Comparison of ENCODE assay signal across 10 cellular contexts in the genomic region with DNA sequence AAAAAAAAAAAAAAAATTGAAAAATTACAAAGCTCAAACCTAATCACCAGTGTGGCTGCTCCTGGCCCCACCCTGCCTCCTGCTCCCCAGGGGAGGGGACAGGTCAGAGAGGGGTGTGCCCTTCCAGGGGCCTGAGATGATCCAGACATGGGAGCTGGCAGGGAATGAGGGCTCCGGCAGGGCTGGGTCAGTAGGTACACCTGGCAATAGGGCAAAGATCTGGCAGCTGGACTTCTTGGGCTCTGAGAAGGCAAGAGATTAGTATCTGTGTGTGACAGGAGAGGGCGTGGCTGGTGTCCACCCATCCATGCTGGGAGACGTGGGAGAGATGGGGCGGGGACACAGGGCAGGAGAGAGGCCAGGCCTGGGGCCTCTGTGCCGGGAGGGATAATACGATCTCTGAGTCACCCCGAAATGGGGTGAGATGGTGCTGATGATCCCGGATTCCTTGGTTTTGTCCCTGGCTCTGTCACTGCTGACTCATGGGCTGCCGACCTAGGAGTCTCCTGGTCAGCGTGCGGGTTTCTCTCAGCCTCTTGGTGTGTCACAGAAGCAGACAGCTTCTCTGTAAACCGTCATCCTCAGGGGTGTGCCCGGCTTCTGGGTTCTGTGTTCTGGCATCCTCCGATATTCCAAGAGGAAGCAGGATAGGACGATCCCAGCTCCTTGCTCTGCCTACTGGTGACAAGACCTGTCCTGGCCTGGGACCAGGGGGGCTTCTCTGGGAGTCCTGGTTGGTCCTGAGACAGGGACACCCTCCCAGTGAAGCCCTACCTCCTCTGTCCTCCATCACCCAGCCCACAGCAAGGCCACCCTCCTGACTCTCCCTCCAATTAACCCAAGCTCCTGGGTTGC. TPM values are rescaled to one million over a fixed set of nuclear protein-coding genes. Genes with fewer than 3 reads are reported as not detected.
A peak's percentile ranks its signal among the peaks of the same experiment; 100 is the strongest.
DNase-seq lines count a peak whose midpoint lies in the region; ATAC-seq, FAIRE-seq and TF ChIP-seq lines count a peak whose summit lies in the region.
"Had no signal": no experiment of that assay in that cellular context is flagged by ENCODE, and none has a peak within 500 bp of the region (broad histone marks: within the 10 kb centered on the region; RNA-seq: fewer than 3 reads in every experiment).

No MANE protein-coding gene starts in this region.

- CTCF ChIA-PET in K562 (lab: Yijun Ruan, JAX; ENCODE audit: low intra/inter-chr PET ratio), result no interaction called here

- H4K20me1 ChIP-seq in K562 (replicated peaks; ENCODE audit: control insufficient read depth, insufficient read depth, low read length), result no peaks in the 10 kb centered on the region

- H3K9me1 ChIP-seq in K562 (ENCODE audit: control insufficient read depth, insufficient read depth, low read length), result no peaks in the 10 kb centered on the region

- H3K27ac Mint-ChIP-seq in activated T-cell treated with anti-CD3 and anti-CD28 coated beads, Interleukin-2, amount 50 U/mL, for 24 hours, result no peak overlapping the region
- H3K27ac Mint-ChIP-seq: activated B cell treated with CpG ODN at 0.5 μM for 24 hours had no signal

- peak overlapping the region; percentile 91 for H2AFZ ChIP-seq in K562 (ENCODE audit: low read depth, low read length)

- peak; percentile 99 for FAIRE-seq in K562 (lab: Jason Lieb, UNC)

- no peak overlapping the region for H3K4me3 ChIP-seq in K562
- no peak overlapping the region for H3K4me3 ChIP-seq in mesodermal cell (ENCODE audit: extremely low read depth, insufficient read depth, low read length, poor library complexity, severe bottlenecking)

- TF ChIP-seq CTCF in K562 (IDR thresholded peaks at IDR 0.05 in 2 of 3, conservative IDR thresholded peaks at IDR 0.05 in 1 of 3; ENCODE audit: insufficient read depth in 2 of 3, low read depth in 1 of 3, low read length in 3 of 3), result no peak

- in situ Hi-C loops in K562 (cut with MboI), result no loop called here

- 1% methylated on average over 15 of the region's 15 CpGs for WGBS in K562 (ENCODE audit: insufficient coverage, low coverage, missing lambda C conversion rate)
- 51 to 62% methylated on average over 13 to 15 of the region's 15 CpGs for WGBS in mesodermal cell (ENCODE audit: insufficient coverage in 2 of 2), 2 experiments

- H3K9ac ChIP-seq in K562 (ENCODE audit: insufficient read depth in 1 of 2, low read depth in 2 of 2, low read length in 2 of 2), result peak overlapping the region; percentile 58 to 86

- peaks cover 20% of the 10 kb centered on the region for H3K27me3 Mint-ChIP-seq in activated T-cell treated with anti-CD3 and anti-CD28 coated beads, Interleukin-2, amount 50 U/mL, for 24 hours

- ATAC-seq in K562, result peak; percentile 99
- no peak for ATAC-seq in GM21825 (IDR thresholded peaks at IDR 0.05; ENCODE audit: unreplicated experiment)
- ATAC-seq in HG02884 (IDR thresholded peaks at IDR 0.05; ENCODE audit: unreplicated experiment), result no peak

- H3K4me1 ChIP-seq in K562 (replicated peaks in 1 of 2; ENCODE audit: control insufficient read depth in 2 of 2, insufficient read depth in 2 of 2, low read length in 2 of 2) (peaks cover 25 to 27% of the 10 kb centered on the region in 2 experiments), mesodermal cell (ENCODE audit: control insufficient read depth, insufficient read depth, low read length, poor library complexity, severe bottlenecking) (peaks cover 28% of the 10 kb centered on the region)

- TF ChIP-seq EP300 in K562 (IDR thresholded peaks at IDR 0.05; ENCODE audit: low read length), result peak; percentile 66

- TF ChIP-seq POLR2A in K562 (conservative IDR thresholded peaks at IDR 0.05), result peak; percentile 40; the same call in 1 of the 2 replicates

- DNase-seq in AG20443 (ENCODE audit: low spot score) (peak; percentile 98), LHCN-M2 (ENCODE audit: low read depth) (peak; percentile 100), K562 (ENCODE audit: extremely low read depth in 1 of 4, low spot score in 3 of 4) (peak; percentile 96 to 99 (median 98))
- no peak for DNase-seq in activated CD8-positive, alpha-beta memory T cell treated with anti-CD3 and anti-CD28 coated beads for 24 hours
- DNase-seq in activated T-cell treated with anti-CD3 and anti-CD28 coated beads, Interleukin-2, amount 50 U/mL, for 24 hours, result no peak
- DNase-seq: activated B cell treated with CpG ODN at 0.5 μM for 24 hours had no signal

- intact Hi-C loops in K562 (cut with micrococcal nuclease), result no loop called here

- POLR2A ChIA-PET in K562 (lab: Yijun Ruan, JAX), result interaction anchor here (0.6 to 2.1 kb wide), 8 partner anchors 8 to 626 kb away, joined by 3 to 5 read pairs (median 4); a partner anchor contains a TSS

- H3K9me3 Mint-ChIP-seq in activated T-cell treated with anti-CD3 and anti-CD28 coated beads, Interleukin-2, amount 50 U/mL, for 24 hours, result no peaks in the 10 kb centered on the region
- H3K9me3 Mint-ChIP-seq: activated B cell treated with CpG ODN at 0.5 μM for 24 hours had no signal

- H3K4me1 Mint-ChIP-seq in activated T-cell treated with anti-CD3 and anti-CD28 coated beads, Interleukin-2, amount 50 U/mL, for 24 hours (ENCODE audit: low read depth), result peaks cover 17% of the 10 kb centered on the region

- H3K36me3 Mint-ChIP-seq in activated T-cell treated with anti-CD3 and anti-CD28 coated beads, Interleukin-2, amount 50 U/mL, for 24 hours (ENCODE audit: low read depth), result no peaks in the 10 kb centered on the region

- no peak for TF ChIP-seq RAD21 in K562 (CRISPR knock-in tag; conservative IDR thresholded peaks at IDR 0.05 in 1 of 2, IDR thresholded peaks at IDR 0.05 in 1 of 2)

- no peaks in the 10 kb centered on the region for H3K79me2 ChIP-seq in K562 (ENCODE audit: control insufficient read depth, insufficient read depth, low read length)

- H3K27me3 ChIP-seq in K562 (ENCODE audit: control insufficient read depth in 2 of 2, insufficient read depth in 2 of 2, low read length in 2 of 2), result no peaks in the 10 kb centered on the region

- H3K36me3 ChIP-seq in K562 (ENCODE audit: control insufficient read depth, insufficient read depth, low read length), result no peaks in the 10 kb centered on the region
- H3K36me3 ChIP-seq in mesodermal cell (ENCODE audit: control insufficient read depth, insufficient read depth, low read length), result no peaks in the 10 kb centered on the region

- H3K27ac ChIP-seq in K562 (ENCODE audit: extremely low read depth, low read depth, low read length), result peak overlapping the region; percentile 73
- peak overlapping the region; percentile 71 for H3K27ac ChIP-seq in mesodermal cell (ENCODE audit: low read depth, low read length, severe bottlenecking)

- H3K4me2 ChIP-seq in K562 (ENCODE audit: insufficient read depth, low read length), result peak overlapping the region; percentile 82

- H3K9me3 ChIP-seq in K562 (replicated peaks; ENCODE audit: control insufficient read depth, insufficient read depth, low read depth, low read length) (no peaks in the 10 kb centered on the region), mesodermal cell (ENCODE audit: control insufficient read depth, low read length) (no peaks in the 10 kb centered on the region)

- H3K4me3 Mint-ChIP-seq in activated T-cell treated with anti-CD3 and anti-CD28 coated beads, Interleukin-2, amount 50 U/mL, for 24 hours, result no peak overlapping the region
- H3K4me3 Mint-ChIP-seq: activated B cell treated with CpG ODN at 0.5 μM for 24 hours had no signal

- BruUV-seq in K562 (replicated peaks; lab: Mats Ljungman, UMichigan), result no TSS peak

RNA-seq across cellular contexts. Expression of a gene that starts 8.2 kb away (rescaled TPM):
- total RNA-seq in LHCN-M2 (2014; rRNA removed) (0.17 and 0.19 TPM in 2 replicates), K562 (2014; rRNA removed) (0.05 and 0.08 TPM in 2 replicates), K562 (2014; rRNA removed; fragmentation: Illumina TruSeq; extraction: Trizol) (0.06 TPM in 1 of 2 replicates, not detected in the other), K562 (2015; rRNA removed; fragmentation: Illumina TruSeq; extraction: Trizol) (0.04 and 0.07 TPM in 2 replicates), K562 (2021) (0.60 and 0.63 TPM in 2 replicates)
- 0.28 TPM for polyA plus RNA-seq in LHCN-M2 (2012)
- total RNA-seq in K562 (2011; cell fraction: chromatin; rRNA removed; ENCODE audit: low replicate concordance), result 1.8 and 2.6 TPM in 2 replicates
- total RNA-seq in K562 (2011; cell fraction: nucleolus; rRNA removed), result 0.66 and 1.0 TPM in 2 replicates
- 2.3 and 2.8 TPM in 2 replicates for total RNA-seq in K562 (2011; cell fraction: nucleoplasm; rRNA removed)
- polyA plus RNA-seq in K562 (2011; rRNA removed) (0.06 and 0.37 TPM in 2 replicates), K562 (2014; fragmentation: Illumina TruSeq; extraction: Trizol) (0.10 and 0.21 TPM in 2 replicates), K562 (2014; fragmentation: Nextera tagmentation; extraction: Ambion mirVana) (not detected), K562 (2014; rRNA removed) (0.05 and 0.13 TPM in 2 replicates)
- polyA plus RNA-seq in K562 (2011; cell fraction: cytosol; rRNA removed), result 0.18 TPM in 2 replicates
- 0.16 and 0.48 TPM in 2 replicates for polyA plus RNA-seq in K562 (2011; cell fraction: nucleus; rRNA removed)
- polyA plus RNA-seq in K562 (2012), result 0.13 and 0.25 TPM in 2 replicates
- polyA minus RNA-seq in K562 (2011; rRNA and poly(A)+ RNA removed), result 0.07 and 0.66 TPM in 2 replicates
- polyA minus RNA-seq in K562 (2011; cell fraction: cytosol; rRNA and poly(A)+ RNA removed), result 0.67 TPM in 1 of 2 replicates, not detected in the other
- 0.27 TPM in 1 of 2 replicates, not detected in the other for polyA minus RNA-seq in K562 (2011; cell fraction: nucleus; rRNA and poly(A)+ RNA removed)
- 2.5 TPM for polyA plus RNA-seq in mesodermal cell (2013, experiment 1 of 2)
- polyA plus RNA-seq in mesodermal cell (2013, experiment 2 of 2), result 1.4 TPM
- total RNA-seq: activated B cell treated with CpG ODN at 0.5 μM for 24 hours had no signal

RNA-seq across cellular contexts. Expression of a gene that starts 19.8 kb away (rescaled TPM):
- total RNA-seq in LHCN-M2 (2014; rRNA removed), result 3.2 and 5.7 TPM in 2 replicates
- 7.8 TPM for polyA plus RNA-seq in LHCN-M2 (2012)
- total RNA-seq in K562 (2011; cell fraction: chromatin; rRNA removed; ENCODE audit: low replicate concordance), result 1.9 and 4.9 TPM in 2 replicates
- total RNA-seq in K562 (2011; cell fraction: nucleolus; rRNA removed), result 3.6 and 4.8 TPM in 2 replicates
- total RNA-seq in K562 (2011; cell fraction: nucleoplasm; rRNA removed), result 2.0 and 5.0 TPM in 2 replicates
- total RNA-seq in K562 (2014; rRNA removed), result 0.32 and 0.94 TPM in 2 replicates
- not detected in 2 replicates for total RNA-seq in K562 (2014; rRNA removed; fragmentation: Illumina TruSeq; extraction: Trizol)
- total RNA-seq in K562 (2015; rRNA removed; fragmentation: Illumina TruSeq; extraction: Trizol), result not detected in 2 replicates
- 0.42 and 0.73 TPM in 2 replicates for total RNA-seq in K562 (2021)
- polyA plus RNA-seq in K562 (2011; rRNA removed), result 0.33 and 0.49 TPM in 2 replicates
- polyA plus RNA-seq in K562 (2011; cell fraction: cytosol; rRNA removed), result 0.59 and 1.3 TPM in 2 replicates
- 1.4 and 3.9 TPM in 2 replicates for polyA plus RNA-seq in K562 (2011; cell fraction: nucleus; rRNA removed)
- 0.25 and 0.58 TPM in 2 replicates for polyA plus RNA-seq in K562 (2012)
- polyA plus RNA-seq in K562 (2014; fragmentation: Illumina TruSeq; extraction: Trizol), result 0.69 TPM in 1 of 2 replicates, not detected in the other
- polyA plus RNA-seq in K562 (2014; fragmentation: Nextera tagmentation; extraction: Ambion mirVana), result under 1 TPM in 1 of 2 experiments, not detected in 1; 0.08 TPM
- polyA plus RNA-seq in K562 (2014; rRNA removed), result 0.35 and 0.82 TPM in 2 replicates
- polyA minus RNA-seq in K562 (2011; rRNA and poly(A)+ RNA removed), result 0.53 and 1.1 TPM in 2 replicates
- polyA minus RNA-seq in K562 (2011; cell fraction: cytosol; rRNA and poly(A)+ RNA removed), result not detected in 2 replicates
- polyA minus RNA-seq in K562 (2011; cell fraction: nucleus; rRNA and poly(A)+ RNA removed), result 1.6 and 1.9 TPM in 2 replicates
- 3.6 TPM for polyA plus RNA-seq in mesodermal cell (2013, experiment 1 of 2)
- polyA plus RNA-seq in mesodermal cell (2013, experiment 2 of 2), result 3.1 TPM
- total RNA-seq: mononuclear cell had no signal

RNA-seq across cellular contexts. Expression of a gene that starts 38.4 kb away (rescaled TPM):
- total RNA-seq in LHCN-M2 (2014; rRNA removed) (not detected in 2 replicates), K562 (2014; rRNA removed) (not detected in 2 replicates), K562 (2014; rRNA removed; fragmentation: Illumina TruSeq; extraction: Trizol) (not detected in 2 replicates), K562 (2015; rRNA removed; fragmentation: Illumina TruSeq; extraction: Trizol) (not detected in 2 replicates), K562 (2021) (not detected in 2 replicates)
- 0.07 TPM for polyA plus RNA-seq in LHCN-M2 (2012)
- total RNA-seq in K562 (2011; cell fraction: chromatin; rRNA removed; ENCODE audit: low replicate concordance), result not detected in 2 replicates
- not detected in 2 replicates for total RNA-seq in K562 (2011; cell fraction: nucleolus; rRNA removed)
- not detected in 2 replicates for total RNA-seq in K562 (2011; cell fraction: nucleoplasm; rRNA removed)
- polyA plus RNA-seq in K562 (2011; rRNA removed) (not detected in 2 replicates), K562 (2014; fragmentation: Illumina TruSeq; extraction: Trizol) (not detected in 2 replicates), K562 (2014; fragmentation: Nextera tagmentation; extraction: Ambion mirVana) (not detected), K562 (2014; rRNA removed) (not detected in 2 replicates)
- not detected in 2 replicates for polyA plus RNA-seq in K562 (2011; cell fraction: cytosol; rRNA removed)
- polyA plus RNA-seq in K562 (2011; cell fraction: nucleus; rRNA removed), result not detected in 2 replicates
- polyA plus RNA-seq in K562 (2012), result not detected in 2 replicates
- not detected in 2 replicates for polyA minus RNA-seq in K562 (2011; rRNA and poly(A)+ RNA removed)
- polyA minus RNA-seq in K562 (2011; cell fraction: cytosol; rRNA and poly(A)+ RNA removed), result not detected in 2 replicates
- not detected in 2 replicates for polyA minus RNA-seq in K562 (2011; cell fraction: nucleus; rRNA and poly(A)+ RNA removed)
- polyA plus RNA-seq in mesodermal cell (2013, experiment 1 of 2), result not detected
- not detected for polyA plus RNA-seq in mesodermal cell (2013, experiment 2 of 2)
- total RNA-seq: activated B cell treated with CpG ODN at 0.5 μM for 24 hours, mononuclear cell had no signal

RNA-seq across cellular contexts. Expression of a gene that starts 52.5 kb away (rescaled TPM):
- total RNA-seq in LHCN-M2 (2014; rRNA removed) (not detected in 2 replicates), K562 (2014; rRNA removed) (not detected in 2 replicates), K562 (2014; rRNA removed; fragmentation: Illumina TruSeq; extraction: Trizol) (not detected in 2 replicates), K562 (2015; rRNA removed; fragmentation: Illumina TruSeq; extraction: Trizol) (not detected in 2 replicates), K562 (2021) (0.29 TPM in 1 of 2 replicates, not detected in the other)
- polyA plus RNA-seq in LHCN-M2 (2012), result not detected
- not detected in 2 replicates for total RNA-seq in K562 (2011; cell fraction: chromatin; rRNA removed; ENCODE audit: low replicate concordance)
- not detected in 2 replicates for total RNA-seq in K562 (2011; cell fraction: nucleolus; rRNA removed)
- not detected in 2 replicates for total RNA-seq in K562 (2011; cell fraction: nucleoplasm; rRNA removed)
- polyA plus RNA-seq in K562 (2011; rRNA removed) (not detected in 2 replicates), K562 (2014; fragmentation: Illumina TruSeq; extraction: Trizol) (not detected in 2 replicates), K562 (2014; fragmentation: Nextera tagmentation; extraction: Ambion mirVana) (not detected), K562 (2014; rRNA removed) (not detected in 2 replicates)
- polyA plus RNA-seq in K562 (2011; cell fraction: cytosol; rRNA removed), result not detected in 2 replicates
- polyA plus RNA-seq in K562 (2011; cell fraction: nucleus; rRNA removed), result not detected in 2 replicates
- polyA plus RNA-seq in K562 (2012), result 0.05 TPM in 1 of 2 replicates, not detected in the other
- not detected in 2 replicates for polyA minus RNA-seq in K562 (2011; rRNA and poly(A)+ RNA removed)
- not detected in 2 replicates for polyA minus RNA-seq in K562 (2011; cell fraction: cytosol; rRNA and poly(A)+ RNA removed)
- polyA minus RNA-seq in K562 (2011; cell fraction: nucleus; rRNA and poly(A)+ RNA removed), result not detected in 2 replicates
- not detected for polyA plus RNA-seq in mesodermal cell (2013, experiment 1 of 2)
- polyA plus RNA-seq in mesodermal cell (2013, experiment 2 of 2), result not detected
- total RNA-seq: activated B cell treated with CpG ODN at 0.5 μM for 24 hours, mononuclear cell had no signal

Comparison
In these comparisons a context has a peak if more than half of its experiments do, and no peak if none do; other contexts are left out.
1. DNase-seq: peak in AG20443 (single experiment), LHCN-M2 (single experiment) and K562 (4 of 4); none in activated CD8-positive, alpha-beta memory T cell treated with anti-CD3 and anti-CD28 coated beads for 24 hours (single experiment) and activated T-cell treated with anti-CD3 and anti-CD28 coated beads, Interleukin-2, amount 50 U/mL, for 24 hours (single experiment).